ENCODE assay signal across 1 cellular context in genomic region chr12:51368640-51369517, GRCh38.
TF ChIP-seq lines count a peak whose summit lies in the region.

No MANE protein-coding gene starts in this region.

TF ChIP-seq in HepG2, 621 proteins besides CTCF, POLR2A, EP300 and RAD21 (continued from another document):
- TF ChIP-seq CERS6 (CRISPR knock-in tag; IDR thresholded peaks at IDR 0.05) = no peak
- TF ChIP-seq GLMP (CRISPR knock-in tag; IDR thresholded peaks at IDR 0.05; ENCODE audit: borderline replicate concordance) = no peak
- no peak for TF ChIP-seq NFKBIZ (CRISPR knock-in tag; IDR thresholded peaks at IDR 0.05)
- no peak for TF ChIP-seq ZNF264 (CRISPR knock-in tag; IDR thresholded peaks at IDR 0.05)
- TF ChIP-seq KMT2B (CRISPR knock-in tag; IDR thresholded peaks at IDR 0.05) = no peak
